ENCODE assay signal across 8 cellular contexts in genomic region chr1:223142795-223143759, GRCh38. TPM values are rescaled to one million over a fixed set of nuclear protein-coding genes. Genes with fewer than 3 reads are reported as not detected.
DNase-seq lines count a peak whose midpoint lies in the region; ATAC-seq lines count a peak whose summit lies in the region.

A gene with protein sequence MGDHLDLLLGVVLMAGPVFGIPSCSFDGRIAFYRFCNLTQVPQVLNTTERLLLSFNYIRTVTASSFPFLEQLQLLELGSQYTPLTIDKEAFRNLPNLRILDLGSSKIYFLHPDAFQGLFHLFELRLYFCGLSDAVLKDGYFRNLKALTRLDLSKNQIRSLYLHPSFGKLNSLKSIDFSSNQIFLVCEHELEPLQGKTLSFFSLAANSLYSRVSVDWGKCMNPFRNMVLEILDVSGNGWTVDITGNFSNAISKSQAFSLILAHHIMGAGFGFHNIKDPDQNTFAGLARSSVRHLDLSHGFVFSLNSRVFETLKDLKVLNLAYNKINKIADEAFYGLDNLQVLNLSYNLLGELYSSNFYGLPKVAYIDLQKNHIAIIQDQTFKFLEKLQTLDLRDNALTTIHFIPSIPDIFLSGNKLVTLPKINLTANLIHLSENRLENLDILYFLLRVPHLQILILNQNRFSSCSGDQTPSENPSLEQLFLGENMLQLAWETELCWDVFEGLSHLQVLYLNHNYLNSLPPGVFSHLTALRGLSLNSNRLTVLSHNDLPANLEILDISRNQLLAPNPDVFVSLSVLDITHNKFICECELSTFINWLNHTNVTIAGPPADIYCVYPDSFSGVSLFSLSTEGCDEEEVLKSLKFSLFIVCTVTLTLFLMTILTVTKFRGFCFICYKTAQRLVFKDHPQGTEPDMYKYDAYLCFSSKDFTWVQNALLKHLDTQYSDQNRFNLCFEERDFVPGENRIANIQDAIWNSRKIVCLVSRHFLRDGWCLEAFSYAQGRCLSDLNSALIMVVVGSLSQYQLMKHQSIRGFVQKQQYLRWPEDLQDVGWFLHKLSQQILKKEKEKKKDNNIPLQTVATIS (minus strand): TSS chr1:223143248. CDS start chr1:223113031, 30,217 bp downstream.

- ATAC-seq in GM18868 (IDR thresholded peaks at IDR 0.05; ENCODE audit: unreplicated experiment) (peak; percentile 88), HG03135 (IDR thresholded peaks at IDR 0.05; ENCODE audit: unreplicated experiment) (peak; percentile 86)

- DNase-seq in AG08395 (ENCODE audit: low spot score) (peak; percentile 80), NCI-H2196 treated with DMSO at 0.1 percent for 48 hours (lab: John Stamatoyannopoulos, UW; ENCODE audit: unreplicated experiment) (peak; percentile 62), cerebellum (ENCODE audit: low spot score) (peak; percentile 53), left kidney (ENCODE audit: low read depth, low spot score) (peak; percentile 91)
- peak; percentile 84 for DNase-seq in activated CD4-positive, alpha-beta T cell treated with anti-CD3 and anti-CD28 coated beads for 1 hour
- DNase-seq in stimulated activated CD4-positive, alpha-beta T cell treated with anti-CD3 and anti-CD28 coated beads, Interleukin-2, amount 100 ng/mL, for 24 hours: peak; percentile 90 to 94

RNA-seq across cellular contexts. Expression of the gene that starts here (rescaled TPM):
- total RNA-seq in cerebellum: 3.3 TPM

Comparison
In these comparisons a context has a peak if more than half of its experiments do, and no peak if none do; other contexts are left out.
1. Peak in every context shown above with its lines: DNase-seq and ATAC-seq.